8 cellular contexts compared by ENCODE assay signal in the genomic region with DNA sequence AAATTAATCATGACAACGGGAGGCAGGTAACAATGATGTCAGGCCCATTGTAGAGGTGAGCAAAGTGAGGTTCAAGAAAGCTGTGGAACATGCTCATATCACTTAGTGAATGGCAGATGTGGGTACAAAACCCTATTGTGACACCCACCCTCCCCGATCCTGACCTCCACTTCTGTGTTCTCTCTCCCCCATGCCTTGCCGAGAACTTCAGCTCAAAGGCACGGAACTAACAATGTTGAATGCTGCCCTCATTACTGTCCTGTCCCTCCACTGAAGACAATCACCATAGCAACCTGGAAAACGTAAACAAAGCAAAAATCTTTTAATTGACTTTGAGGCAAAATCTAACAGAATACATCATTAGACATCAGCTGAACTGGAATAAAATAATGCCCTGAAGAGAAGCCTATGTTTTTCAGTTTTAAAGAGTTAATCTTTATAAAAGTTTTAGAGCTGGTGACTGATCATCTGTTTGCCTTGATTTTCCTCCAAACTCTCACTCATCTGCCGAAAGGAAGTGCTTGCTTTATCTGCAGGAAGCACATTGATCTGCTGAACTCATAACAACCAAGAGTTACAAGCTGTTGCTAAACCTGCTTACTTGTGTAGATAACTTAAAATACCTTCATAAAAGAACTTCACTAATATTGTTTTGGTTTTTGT.
DNase-seq lines count a peak whose midpoint lies in the region; ATAC-seq, FAIRE-seq and TF ChIP-seq lines count a peak whose summit lies in the region.

No MANE protein-coding gene starts in this region.

- TF ChIP-seq POLR2A in endothelial cell of umbilical vein (IDR thresholded peaks at IDR 0.05; ENCODE audit: low read depth, low read length), result peak; percentile 76

- peaks cover 14% of the 10 kb centered on the region for H3K9me3 Mint-ChIP-seq in neural progenitor cell
- no peaks in the 10 kb centered on the region for H3K9me3 Mint-ChIP-seq in activated CD4-positive, alpha-beta memory T cell treated with anti-CD3 and anti-CD28 coated beads, Interleukin-2, amount 10 ng/mL, durations not matched to agents 7 days and 5 days

- no peak overlapping the region for H2AFZ ChIP-seq in endothelial cell of umbilical vein (ENCODE audit: low read depth, low read length)
- no peak overlapping the region for H2AFZ ChIP-seq in neural progenitor cell (replicated peaks)

- peak; percentile 45 for DNase-seq in Caki2 (ENCODE audit: low read depth)
- DNase-seq in SJSA1 (ENCODE audit: low read depth in 1 of 2, low spot score in 2 of 2), result no peak
- peak; percentile 96 for DNase-seq in endothelial cell of umbilical vein (ENCODE audit: low read depth, low spot score)
- DNase-seq in neural progenitor cell (ENCODE audit: low spot score), result peak; percentile 34
- no peak for DNase-seq in midbrain (lab: John Stamatoyannopoulos, UW)
- no peak for DNase-seq in activated CD4-positive, alpha-beta memory T cell treated with anti-CD3 and anti-CD28 coated beads, Interleukin-2, amount 10 ng/mL, durations not matched to agents 7 days and 5 days
- no peak for DNase-seq in substantia nigra (lab: John Stamatoyannopoulos, UW)

- H3K4me2 ChIP-seq in endothelial cell of umbilical vein (ENCODE audit: insufficient read depth, low read length) (peak overlapping the region; percentile 78), neural progenitor cell (no peak overlapping the region)

- no peak for ATAC-seq in HG03135 (IDR thresholded peaks at IDR 0.05; ENCODE audit: unreplicated experiment)

- H3K79me2 ChIP-seq in endothelial cell of umbilical vein (ENCODE audit: control insufficient read depth, insufficient read depth, low read length), result no peaks in the 10 kb centered on the region
- H3K79me2 ChIP-seq in neural progenitor cell (ENCODE audit: low read depth), result no peaks in the 10 kb centered on the region

- H3K4me3 Mint-ChIP-seq in neural progenitor cell, result no peak overlapping the region
- H3K4me3 Mint-ChIP-seq in activated CD4-positive, alpha-beta memory T cell treated with anti-CD3 and anti-CD28 coated beads, Interleukin-2, amount 10 ng/mL, durations not matched to agents 7 days and 5 days, result no peak overlapping the region

- H3K27ac ChIP-seq in SJSA1, result peak overlapping the region; percentile 41
- H3K27ac ChIP-seq in endothelial cell of umbilical vein (ENCODE audit: insufficient read depth, low read depth, low read length), result peak overlapping the region; percentile 98
- H3K27ac ChIP-seq in neural progenitor cell, result no peak overlapping the region
- no peak overlapping the region for H3K27ac ChIP-seq in substantia nigra (ENCODE audit: low read depth, low read length, poor library complexity, severe bottlenecking)

- H3K36me3 ChIP-seq in SJSA1, result no peaks in the 10 kb centered on the region
- H3K36me3 ChIP-seq in endothelial cell of umbilical vein (ENCODE audit: control insufficient read depth in 2 of 2, extremely low read depth in 1 of 2, insufficient read depth in 2 of 2, low read length in 2 of 2), result no peaks in the 10 kb centered on the region
- no peaks in the 10 kb centered on the region for H3K36me3 ChIP-seq in neural progenitor cell

- POLR2A ChIA-PET in endothelial cell of umbilical vein (lab: Charles Lee), result interaction anchor here (0.8 to 2.6 kb wide), 12 partner anchors 9 to 242 kb away, joined by 3 to 25 read pairs (median 5); partner anchors contain the start of genes TRDMT1 and VIM
- POLR2A ChIA-PET in activated CD4-positive, alpha-beta memory T cell treated with anti-CD3 and anti-CD28 coated beads, Interleukin-2, amount 10 ng/mL, durations not matched to agents 7 days and 5 days (lab: Charles Lee), result interaction anchor here (1.1 to 1.2 kb wide), 2 partner anchors 29 to 232 kb away, joined by 3 read pairs; partner anchors contain the start of gene VIM

- BruUV-seq in endothelial cell of umbilical vein (replicated peaks; lab: Mats Ljungman, UMichigan), result TSS peak; percentile 79

- dilution Hi-C loops in endothelial cell of umbilical vein (cut with MboI; ENCODE audit: extremely low pct_ligation_motif_present, low sequenced_read_pairs), result no loop called here

- H3K36me3 Mint-ChIP-seq in neural progenitor cell, result peaks cover 16% of the 10 kb centered on the region
- H3K36me3 Mint-ChIP-seq in activated CD4-positive, alpha-beta memory T cell treated with anti-CD3 and anti-CD28 coated beads, Interleukin-2, amount 10 ng/mL, durations not matched to agents 7 days and 5 days (ENCODE audit: low read depth), result peaks cover 2% of the 10 kb centered on the region

- H3K27me3 ChIP-seq in SJSA1 (replicated peaks), result no peaks in the 10 kb centered on the region
- H3K27me3 ChIP-seq in endothelial cell of umbilical vein (ENCODE audit: control insufficient read depth in 2 of 2, insufficient read depth in 2 of 2, low read length in 2 of 2), result no peaks in the 10 kb centered on the region
- H3K27me3 ChIP-seq in neural progenitor cell, result no peaks in the 10 kb centered on the region

- no peaks in the 10 kb centered on the region for H3F3A ChIP-seq in neural progenitor cell (ENCODE audit: low read depth)

- peak overlapping the region; percentile 89 for H3K27ac Mint-ChIP-seq in neural progenitor cell
- H3K27ac Mint-ChIP-seq in activated CD4-positive, alpha-beta memory T cell treated with anti-CD3 and anti-CD28 coated beads, Interleukin-2, amount 10 ng/mL, durations not matched to agents 7 days and 5 days, result no peak overlapping the region

- H3K9me3 ChIP-seq in SJSA1 (replicated peaks) (no peaks in the 10 kb centered on the region), endothelial cell of umbilical vein (replicated peaks; ENCODE audit: control insufficient read depth, insufficient read depth, low read length) (no peaks in the 10 kb centered on the region), neural progenitor cell (ENCODE audit: low read depth) (no peaks in the 10 kb centered on the region)

- peak overlapping the region; percentile 93 for H3K9ac ChIP-seq in endothelial cell of umbilical vein (replicated peaks; ENCODE audit: extremely low read depth, insufficient read depth, low read length)
- H3K9ac ChIP-seq in neural progenitor cell, result no peak overlapping the region

- CTCF ChIA-PET in endothelial cell of umbilical vein (lab: Charles Lee), result interaction anchor here (0.7 to 2.9 kb wide), 20 partner anchors 8 to 241 kb away, joined by 3 to 22 read pairs (median 6); partner anchors contain the start of gene TRDMT1
- CTCF ChIA-PET in activated CD4-positive, alpha-beta memory T cell treated with anti-CD3 and anti-CD28 coated beads, Interleukin-2, amount 10 ng/mL, durations not matched to agents 7 days and 5 days (lab: Charles Lee), result interaction anchor here (0.8 kb wide), 1 partner anchor 28 kb away, joined by 3 read pairs; no protein-coding TSS in a partner anchor

- H3K27me3 Mint-ChIP-seq in neural progenitor cell (ENCODE audit: insufficient read depth, low read depth), result no peaks in the 10 kb centered on the region
- peaks cover 16% of the 10 kb centered on the region for H3K27me3 Mint-ChIP-seq in activated CD4-positive, alpha-beta memory T cell treated with anti-CD3 and anti-CD28 coated beads, Interleukin-2, amount 10 ng/mL, durations not matched to agents 7 days and 5 days

- peak; percentile 89 for FAIRE-seq in endothelial cell of umbilical vein (lab: Jason Lieb, UNC)

- in situ Hi-C loops in Caki2 (cut with HindIII; ENCODE audit: low pct_unique_long_range_greater_than_20kb, low sequenced_read_pairs), result no loop called here

- TF ChIP-seq CTCF in endothelial cell of umbilical vein (IDR thresholded peaks at IDR 0.05; ENCODE audit: extremely low read depth in 1 of 2, insufficient read depth in 1 of 2, low read depth in 1 of 2, low read length in 2 of 2) (no peak), neural progenitor cell (IDR thresholded peaks at IDR 0.05) (no peak)

- H3K4me1 Mint-ChIP-seq in neural progenitor cell, result peaks cover 33% of the 10 kb centered on the region
- H3K4me1 Mint-ChIP-seq in activated CD4-positive, alpha-beta memory T cell treated with anti-CD3 and anti-CD28 coated beads, Interleukin-2, amount 10 ng/mL, durations not matched to agents 7 days and 5 days, result peaks cover 6% of the 10 kb centered on the region

- H3K9me1 ChIP-seq in endothelial cell of umbilical vein (replicated peaks; ENCODE audit: control insufficient read depth, extremely low read depth, insufficient read depth, low read length), result no peaks in the 10 kb centered on the region

- intact Hi-C loops in endothelial cell of umbilical vein (cut with micrococcal nuclease), result loop anchor here (1.0 to 2.0 kb wide), 15 partner anchors 29 to 243 kb away; partner anchors contain the start of genes TRDMT1 and VIM

- H3K4me3 ChIP-seq in SJSA1 (no peak overlapping the region), endothelial cell of umbilical vein (replicated peaks in 1 of 3; ENCODE audit: insufficient read depth in 1 of 3, low read depth in 1 of 3, low read length in 3 of 3) (peak overlapping the region in 1 of 3 experiments; percentile 39), neural progenitor cell (no peak overlapping the region)

- H3K4me1 ChIP-seq in SJSA1 (replicated peaks), result peaks cover 17% of the 10 kb centered on the region
- H3K4me1 ChIP-seq in endothelial cell of umbilical vein (ENCODE audit: control insufficient read depth, extremely low read depth, insufficient read depth, low read length), result peaks cover 57% of the 10 kb centered on the region
- no peaks in the 10 kb centered on the region for H3K4me1 ChIP-seq in neural progenitor cell

- H4K20me1 ChIP-seq in endothelial cell of umbilical vein (replicated peaks; ENCODE audit: control insufficient read depth, extremely low read depth, insufficient read depth, low read length) (no peaks in the 10 kb centered on the region), neural progenitor cell (ENCODE audit: low read depth) (no peaks in the 10 kb centered on the region)

TF ChIP-seq in endothelial cell of umbilical vein, 7 proteins besides CTCF, POLR2A, EP300 and RAD21:
- TF ChIP-seq POLR2AphosphoS5 (IDR thresholded peaks at IDR 0.05; ENCODE audit: insufficient read depth, low read depth, low read length) (peak; percentile 93), FOS (IDR thresholded peaks at IDR 0.05; ENCODE audit: borderline replicate concordance, insufficient read depth, low read length) (peak; percentile 56), JUN (IDR thresholded peaks at IDR 0.05; ENCODE audit: borderline replicate concordance, insufficient read depth, insufficient read length, low read depth) (peak; percentile 82), MYC (IDR thresholded peaks at IDR 0.05; ENCODE audit: low read depth, low read length) (no peak), GATA2 (IDR thresholded peaks at IDR 0.05; ENCODE audit: insufficient read depth, insufficient read length, low read depth, low read length) (peak; percentile 95)
- TF ChIP-seq, protein P1, sequence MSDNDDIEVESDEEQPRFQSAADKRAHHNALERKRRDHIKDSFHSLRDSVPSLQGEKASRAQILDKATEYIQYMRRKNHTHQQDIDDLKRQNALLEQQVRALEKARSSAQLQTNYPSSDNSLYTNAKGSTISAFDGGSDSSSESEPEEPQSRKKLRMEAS (IDR thresholded peaks at IDR 0.05; ENCODE audit: insufficient read depth, insufficient read length), result no peak

Comparison
In these comparisons a context has a peak if more than half of its experiments do, and no peak if none do; other contexts are left out.
1. DNase-seq: peak in Caki2 (single experiment), endothelial cell of umbilical vein (single experiment) and neural progenitor cell (single experiment); none in SJSA1 (0 of 2), midbrain (single experiment), activated CD4-positive, alpha-beta memory T cell treated with anti-CD3 and anti-CD28 coated beads, Interleukin-2, amount 10 ng/mL, durations not matched to agents 7 days and 5 days (single experiment) and substantia nigra (0 of 49).
2. H3K27ac ChIP-seq: peak in SJSA1 (single experiment) and endothelial cell of umbilical vein (single experiment); none in neural progenitor cell (single experiment) and substantia nigra (single experiment).